ENCODE assay signal across 23 cellular contexts in genomic region chr6:136862662-136863061, GRCh38. TPM values are rescaled to one million over a fixed set of nuclear protein-coding genes. Genes with fewer than 3 reads are reported as not detected.
A peak's percentile ranks its signal among the peaks of the same experiment; 100 is the strongest.
DNase-seq lines count a peak whose midpoint lies in the region; ATAC-seq and TF ChIP-seq lines count a peak whose summit lies in the region.
"Had no signal": no experiment of that assay in that cellular context is flagged by ENCODE, and none has a peak within 500 bp of the region (broad histone marks: within the 10 kb centered on the region; RNA-seq: fewer than 3 reads in every experiment).

No MANE protein-coding gene starts in this region.

- H2BK5ac ChIP-seq in H9 (ENCODE audit: insufficient read length, low read length), result no peak overlapping the region

- no peak overlapping the region for H2BK12ac ChIP-seq in H9 (ENCODE audit: insufficient read length, low read depth, low read length)

- no peaks in the 10 kb centered on the region for H3K23me2 ChIP-seq in H9 (ENCODE audit: insufficient read length, low read depth, low read length, poor library complexity, severe bottlenecking)

- intact Hi-C loops in mammary epithelial cell (cut with micrococcal nuclease), result no loop called here

- H3K27ac Mint-ChIP-seq in H9, result peak overlapping the region in 2 of 3 experiments; percentile 16 to 60; a peak in 2 of 7 replicates
- H3K27ac Mint-ChIP-seq in naive thymus-derived CD8-positive, alpha-beta T cell, result no peak overlapping the region
- H3K27ac Mint-ChIP-seq: CD14-positive monocyte; CD4-positive, alpha-beta T cell; CD8-positive, alpha-beta memory T cell had no signal

- H3K27ac ChIP-seq in H9 (ENCODE audit: insufficient read length, low read depth, low read length), result no peak overlapping the region
- H3K27ac ChIP-seq in RWPE2 (ENCODE audit: poor library complexity, severe bottlenecking), result peak overlapping the region; percentile 23
- H3K27ac ChIP-seq in mammary epithelial cell (ENCODE audit: insufficient read depth, low read depth, low read length), result peak overlapping the region; percentile 25
- H3K27ac ChIP-seq in epithelial cell of prostate, result peak overlapping the region; percentile 29
- H3K27ac ChIP-seq: A549; BLaER1 treated with 17β-estradiol and CSF1 and Interleukin-3, amounts not matched to agents 10 nM and 100 nM had no signal

- no peak overlapping the region for H2BK120ac ChIP-seq in H9 (ENCODE audit: low read depth, low read length, poor library complexity, severe bottlenecking)

- DNase-seq in H9 (no peak), RWPE2 (ENCODE audit: low spot score) (no peak), mammary epithelial cell (peak; percentile 86), epithelial cell of prostate (ENCODE audit: low read depth, low spot score) (no peak)
- no peak for DNase-seq in activated CD8-positive, alpha-beta memory T cell treated with anti-CD3 and anti-CD28 coated beads, Interleukin-2, amount 50 U/mL, for 4 hours
- no peak for DNase-seq in naive thymus-derived CD8-positive, alpha-beta T cell
- DNase-seq: 8988T; ACHN; AML-193; BE2C; CD4-positive, alpha-beta T cell; CD8-positive, alpha-beta memory T cell; DMS 273 treated with DMSO at 0.1 percent for 48 hours; DMS79; EL; GDM1; GOT3; HCEC 1CT had no signal

- H2BK15ac ChIP-seq in H9 (ENCODE audit: low read depth, low read length), result no peak overlapping the region

- H3K79me1 ChIP-seq in H9 (ENCODE audit: insufficient read depth, low read depth, low read length, poor library complexity, severe bottlenecking), result no peaks in the 10 kb centered on the region

- H3K9ac ChIP-seq in H9 (ENCODE audit: extremely low read depth, insufficient read length, low read length) (no peak overlapping the region), mammary epithelial cell (ENCODE audit: insufficient read depth, low read length) (no peak overlapping the region)
- H3K9ac ChIP-seq: BLaER1 treated with 17β-estradiol and CSF1 and Interleukin-3, amounts not matched to agents 10 nM and 100 nM had no signal

- no TSS peak for BruUV-seq in mammary epithelial cell (replicated peaks; lab: Mats Ljungman, UMichigan)

- no CpG with 5 or more reads among the region's 1 CpG for WGBS in H9 (ENCODE audit: extremely low coverage, insufficient read length, low lambda C conversion rate)
- 67% methylated on average over 1 of the region's 1 CpG for WGBS in mammary epithelial cell (ENCODE audit: low coverage, missing lambda C conversion rate)

- H3K79me2 ChIP-seq in H9 (ENCODE audit: insufficient read depth, low read length) (no peaks in the 10 kb centered on the region), mammary epithelial cell (ENCODE audit: insufficient read depth, low read length) (no peaks in the 10 kb centered on the region)

- H3K4me3 Mint-ChIP-seq in H9, result no peak overlapping the region
- no peak overlapping the region for H3K4me3 Mint-ChIP-seq in naive thymus-derived CD8-positive, alpha-beta T cell
- H3K4me3 Mint-ChIP-seq: CD14-positive monocyte; CD4-positive, alpha-beta T cell; CD8-positive, alpha-beta memory T cell had no signal

- no peaks in the 10 kb centered on the region for H4K20me1 ChIP-seq in H9 (ENCODE audit: control insufficient read depth, insufficient read depth, insufficient read length)
- H4K20me1 ChIP-seq in mammary epithelial cell (ENCODE audit: insufficient read depth, low read length), result no peaks in the 10 kb centered on the region
- H4K20me1 ChIP-seq: BLaER1 treated with 17β-estradiol and CSF1 and Interleukin-3, amounts not matched to agents 10 nM and 100 nM had no signal

- H3K36me3 Mint-ChIP-seq in H9 (ENCODE audit: insufficient read depth in 1 of 3, low read depth in 3 of 3), result no peaks in the 10 kb centered on the region; a peak in 1 of 7 replicates
- peaks cover 0 to 16% (median 16%) of the 10 kb centered on the region in 3 donors for H3K36me3 Mint-ChIP-seq in naive thymus-derived CD8-positive, alpha-beta T cell

- no peak overlapping the region for H4K8ac ChIP-seq in H9 (replicated peaks; ENCODE audit: insufficient read length, low read depth, low read length)

- H3K4me1 ChIP-seq in H9 (ENCODE audit: insufficient read depth, low read length) (no peaks in the 10 kb centered on the region), RWPE2 (ENCODE audit: insufficient read depth, poor library complexity, severe bottlenecking) (peaks cover 3% of the 10 kb centered on the region), mammary epithelial cell (ENCODE audit: insufficient read depth, low read length) (peaks cover 12% of the 10 kb centered on the region)
- H3K4me1 ChIP-seq: A549 had no signal

- H3K4me1 Mint-ChIP-seq in H9, result no peaks in the 10 kb centered on the region
- peaks cover 0 to 3% (median 0%) of the 10 kb centered on the region in 4 donors for H3K4me1 Mint-ChIP-seq in naive thymus-derived CD8-positive, alpha-beta T cell
- H3K4me1 Mint-ChIP-seq: CD8-positive, alpha-beta memory T cell had no signal

- no peak overlapping the region for H3K4ac ChIP-seq in H9 (ENCODE audit: low read depth, low read length)

- no peak overlapping the region for H2AK5ac ChIP-seq in H9 (ENCODE audit: insufficient read length, low read length)

- TF ChIP-seq CTCF in H9 (conservative IDR thresholded peaks at IDR 0.05) (no peak), RWPE2 (IDR thresholded peaks at IDR 0.05; ENCODE audit: poor library complexity, severe bottlenecking) (no peak), mammary epithelial cell (conservative IDR thresholded peaks at IDR 0.05 in 1 of 2, IDR thresholded peaks at IDR 0.05 in 1 of 2; ENCODE audit: extremely low read depth in 1 of 2, insufficient read depth in 1 of 2, low read depth in 1 of 2, low read length in 2 of 2) (no peak)

- no peak overlapping the region for H3K18ac ChIP-seq in H9 (ENCODE audit: insufficient read length, low read depth, low read length)

- H4K91ac ChIP-seq in H9 (ENCODE audit: insufficient read length, low read depth, low read length), result no peak overlapping the region

- POLR2A ChIA-PET in naive thymus-derived CD8-positive, alpha-beta T cell (lab: Charles Lee), result no interaction called here

- no peak overlapping the region for H2BK20ac ChIP-seq in H9 (ENCODE audit: low read depth, low read length, poor library complexity, severe bottlenecking)

- H2AFZ ChIP-seq in H9 (ENCODE audit: low read length) (no peak overlapping the region), mammary epithelial cell (ENCODE audit: low read depth, low read length) (peak overlapping the region; percentile 36)

- no peak overlapping the region for H3K14ac ChIP-seq in H9 (ENCODE audit: insufficient read depth, low read length)

- H3K4me2 ChIP-seq in H9 (ENCODE audit: insufficient read depth, insufficient read length, low read length), result no peak overlapping the region
- peak overlapping the region; percentile 52 for H3K4me2 ChIP-seq in mammary epithelial cell (ENCODE audit: insufficient read depth, low read depth, low read length)
- H3K4me2 ChIP-seq: A549; BLaER1 treated with 17β-estradiol and CSF1 and Interleukin-3, amounts not matched to agents 10 nM and 100 nM had no signal

- no peak overlapping the region for H3K4me3 ChIP-seq in RWPE2 (ENCODE audit: severe bottlenecking)
- H3K4me3 ChIP-seq in mammary epithelial cell (replicated peaks in 1 of 3; ENCODE audit: insufficient read depth in 1 of 3, low read depth in 2 of 3, low read length in 3 of 3), result no peak overlapping the region
- H3K4me3 ChIP-seq: A549; BLaER1 treated with 17β-estradiol and CSF1 and Interleukin-3, amounts not matched to agents 10 nM and 100 nM had no signal

- no peak overlapping the region for H3K56ac ChIP-seq in H9 (ENCODE audit: insufficient read length, low read depth, low read length)

- H3K27me3 ChIP-seq in H9 (ENCODE audit: insufficient read depth, low read length), result no peaks in the 10 kb centered on the region
- H3K27me3 ChIP-seq in RWPE2 (ENCODE audit: insufficient read depth, poor library complexity, severe bottlenecking), result no peaks in the 10 kb centered on the region
- no peaks in the 10 kb centered on the region for H3K27me3 ChIP-seq in mammary epithelial cell (ENCODE audit: insufficient read depth, low read length)
- H3K27me3 ChIP-seq: BE2C; BLaER1 treated with 17β-estradiol and CSF1 and Interleukin-3, amounts not matched to agents 10 nM and 100 nM had no signal

- H3T11ph ChIP-seq in H9 (ENCODE audit: low read length), result no peak overlapping the region

- H3K27me3 Mint-ChIP-seq in H9 (ENCODE audit: low read depth), result no peaks in the 10 kb centered on the region
- no peaks in the 10 kb centered on the region for H3K27me3 Mint-ChIP-seq in naive thymus-derived CD8-positive, alpha-beta T cell
- H3K27me3 Mint-ChIP-seq: CD4-positive, alpha-beta T cell; CD8-positive, alpha-beta memory T cell had no signal

- CTCF ChIA-PET in mammary epithelial cell (lab: Charles Lee; ENCODE audit: low non-redundant PET), result no interaction called here

- dilution Hi-C loops in mammary epithelial cell (cut with HindIII; ENCODE audit: low sequenced_read_pairs), result no loop called here

- no peaks in the 10 kb centered on the region for H3K9me3 Mint-ChIP-seq in H9
- peaks cover 0 to 2% (median 0%) of the 10 kb centered on the region in 9 donors for H3K9me3 Mint-ChIP-seq in naive thymus-derived CD8-positive, alpha-beta T cell
- H3K9me3 Mint-ChIP-seq: CD14-positive monocyte; CD4-positive, alpha-beta T cell; CD8-positive, alpha-beta memory T cell had no signal

- H3K9me3 ChIP-seq in H9 (ENCODE audit: control insufficient read depth, low read depth, low read length), result no peaks in the 10 kb centered on the region
- H3K9me3 ChIP-seq in RWPE2 (ENCODE audit: severe bottlenecking), result no peaks in the 10 kb centered on the region
- H3K9me3 ChIP-seq in mammary epithelial cell (replicated peaks; ENCODE audit: insufficient read depth, low read length), result no peaks in the 10 kb centered on the region
- H3K9me3 ChIP-seq: A549; BE2C; BLaER1 treated with 17β-estradiol and CSF1 and Interleukin-3, amounts not matched to agents 10 nM and 100 nM had no signal

- no peak overlapping the region for H3K23ac ChIP-seq in H9 (ENCODE audit: insufficient read length, low read depth, low read length)

- ATAC-seq in RWPE2 (ENCODE audit: low read depth) (peak; percentile 73), GM19397 (IDR thresholded peaks at IDR 0.05; ENCODE audit: unreplicated experiment) (no peak), SK-N-SH treated with all-trans-retinoic acid at 6 μM for 48 hours (no peak)
- ATAC-seq in naive thymus-derived CD8-positive, alpha-beta T cell, result no peak
- ATAC-seq: A549 had no signal

- H3K36me3 ChIP-seq in RWPE2 (ENCODE audit: low read depth) (peaks cover 3% of the 10 kb centered on the region; the same call in 1 of the 2 replicates), mammary epithelial cell (ENCODE audit: insufficient read depth, low read length) (no peaks in the 10 kb centered on the region)
- H3K36me3 ChIP-seq: BE2C; BLaER1 treated with 17β-estradiol and CSF1 and Interleukin-3, amounts not matched to agents 10 nM and 100 nM had no signal

- no peak overlapping the region for H4K5ac ChIP-seq in H9 (ENCODE audit: insufficient read length, low read depth, low read length)

- in situ Hi-C loops in mammary epithelial cell (cut with MboI; ENCODE audit: low sequenced_read_pairs in 2 of 2), result no loop called here

RNA-seq across cellular contexts. Expression of gene PEX7, which starts 40.3 kb away (rescaled TPM):
- 8.4 and 8.7 TPM in 2 replicates for total RNA-seq in H9 (2021)
- total RNA-seq in mammary epithelial cell, result 10 to 100 TPM in 1 of 2 donors, 1 to 10 TPM in 1; 9.0 to 13.8 TPM
- polyA plus RNA-seq in mammary epithelial cell, result 10.0 TPM
- polyA minus RNA-seq in mammary epithelial cell, result 3.0 TPM
- total RNA-seq in naive thymus-derived CD8-positive, alpha-beta T cell, result 1 to 10 TPM; 5.8 to 6.9 TPM
- polyA plus RNA-seq in naive thymus-derived CD8-positive, alpha-beta T cell, result 1 to 10 TPM; 3.0 to 4.6 (median 4.2) TPM

RNA-seq across cellular contexts. Expression of gene SLC35D3, which starts 59.4 kb away (rescaled TPM):
- total RNA-seq in H9 (2021) (0.17 and 0.57 TPM in 2 replicates), mammary epithelial cell (not detected)
- polyA plus RNA-seq in mammary epithelial cell, result not detected
- not detected for polyA minus RNA-seq in mammary epithelial cell
- total RNA-seq in naive thymus-derived CD8-positive, alpha-beta T cell, result not detected
- polyA plus RNA-seq in naive thymus-derived CD8-positive, alpha-beta T cell, result not detected
- total RNA-seq: CD4-positive, alpha-beta T cell; CD8-positive, alpha-beta memory T cell had no signal
- polyA plus RNA-seq: A549; CD14-positive monocyte; CD8-positive, alpha-beta memory T cell had no signal

Comparison
In these comparisons a context has a peak if more than half of its experiments do, and no peak if none do; other contexts are left out.
1. H3K27ac Mint-ChIP-seq: peak in H9 (2 of 3); none in naive thymus-derived CD8-positive, alpha-beta T cell (0 of 10).